In genomic region chr18:52716926-52717325, GRCh38 we compare ENCODE assay signal across 9 cellular contexts.
DNase-seq lines count a peak whose midpoint lies in the region; ATAC-seq and TF ChIP-seq lines count a peak whose summit lies in the region.
"Had no signal": no experiment of that assay in that cellular context is flagged by ENCODE, and none has a peak within 500 bp of the region (broad histone marks: within the 10 kb centered on the region; RNA-seq: fewer than 3 reads in every experiment).

No MANE protein-coding gene starts in this region.

- TF ChIP-seq CTCF in body of pancreas (IDR thresholded peaks at IDR 0.05) = peak in 4 of 7 experiments; percentile 12 to 49 (median 36)
- TF ChIP-seq CTCF in liver (IDR thresholded peaks at IDR 0.05; ENCODE audit: low read depth, low read length, missing input control) = peak; percentile 23

- H3K9me3 ChIP-seq in body of pancreas (no peaks in the 10 kb centered on the region), liver (ENCODE audit: control insufficient read depth in 4 of 4, low read length in 3 of 4) (no peaks in the 10 kb centered on the region), T-helper 17 cell (ENCODE audit: control insufficient read depth, low read length, poor library complexity, severe bottlenecking) (no peaks in the 10 kb centered on the region)

- POLR2A ChIA-PET in naive thymus-derived CD8-positive, alpha-beta T cell (lab: Charles Lee) = no interaction called here

- WGBS in body of pancreas, 2 donors = 31 to 55% methylated on average over 3 of the region's 3 CpGs
- 16% methylated on average over 3 of the region's 3 CpGs for WGBS in liver

- peaks cover 0 to 10% (median 0%) of the 10 kb centered on the region in 9 donors for H3K9me3 Mint-ChIP-seq in naive thymus-derived CD8-positive, alpha-beta T cell
- H3K9me3 Mint-ChIP-seq: activated naive CD8-positive, alpha-beta T cell treated with anti-CD3 and anti-CD28 coated beads for 36 hours had no signal

- no peaks in the 10 kb centered on the region for H3K4me1 Mint-ChIP-seq in T-helper 17 cell
- no peaks in the 10 kb centered on the region for H3K4me1 Mint-ChIP-seq in naive thymus-derived CD8-positive, alpha-beta T cell
- H3K4me1 Mint-ChIP-seq: activated naive CD8-positive, alpha-beta T cell treated with anti-CD3 and anti-CD28 coated beads for 36 hours had no signal

- intact Hi-C loops in body of pancreas (cut with DNase I) = no loop called here

- TF ChIP-seq RAD21 in liver (IDR thresholded peaks at IDR 0.05) = peak; percentile 62 to 73

- H3K9ac ChIP-seq in liver (ENCODE audit: low read depth in 1 of 2, low read length in 2 of 2) = no peak overlapping the region

- H3K36me3 Mint-ChIP-seq in T-helper 17 cell (ENCODE audit: low read depth) = no peaks in the 10 kb centered on the region
- H3K36me3 Mint-ChIP-seq in naive thymus-derived CD8-positive, alpha-beta T cell = no peaks in the 10 kb centered on the region
- H3K36me3 Mint-ChIP-seq: activated naive CD8-positive, alpha-beta T cell treated with anti-CD3 and anti-CD28 coated beads for 36 hours had no signal

- no peaks in the 10 kb centered on the region for H3K27me3 Mint-ChIP-seq in T-helper 17 cell
- peaks cover 0 to 6% (median 0%) of the 10 kb centered on the region in 5 donors for H3K27me3 Mint-ChIP-seq in naive thymus-derived CD8-positive, alpha-beta T cell
- H3K27me3 Mint-ChIP-seq: activated naive CD8-positive, alpha-beta T cell treated with anti-CD3 and anti-CD28 coated beads for 36 hours had no signal

- H3K4me3 Mint-ChIP-seq in T-helper 17 cell = no peak overlapping the region
- H3K4me3 Mint-ChIP-seq in naive thymus-derived CD8-positive, alpha-beta T cell = no peak overlapping the region
- H3K4me3 Mint-ChIP-seq: activated naive CD8-positive, alpha-beta T cell treated with anti-CD3 and anti-CD28 coated beads for 36 hours had no signal

- H3K27ac ChIP-seq in body of pancreas (no peak overlapping the region), liver (ENCODE audit: low read depth in 1 of 2, low read length in 2 of 2) (no peak overlapping the region)

- DNase-seq in A172 (ENCODE audit: low spot score) = peak; percentile 7
- DNase-seq in HT-29 (ENCODE audit: low spot score) = peak; percentile 31
- peak; percentile 17 to 57 (median 37) for DNase-seq in body of pancreas
- no peak for DNase-seq in T-helper 17 cell
- DNase-seq in ureter (ENCODE audit: low spot score) = no peak
- no peak for DNase-seq in naive thymus-derived CD8-positive, alpha-beta T cell
- no peak for DNase-seq in iPS-NIHi7 (ENCODE audit: extremely low spot score)
- DNase-seq: activated naive CD8-positive, alpha-beta T cell treated with anti-CD3 and anti-CD28 coated beads for 36 hours had no signal

- H3K27me3 ChIP-seq in body of pancreas = no peaks in the 10 kb centered on the region
- no peaks in the 10 kb centered on the region for H3K27me3 ChIP-seq in liver (ENCODE audit: control insufficient read depth in 4 of 4, insufficient read depth in 4 of 4, low read length in 3 of 4)

- no peak overlapping the region for H3K4me3 ChIP-seq in body of pancreas
- no peak overlapping the region for H3K4me3 ChIP-seq in liver (ENCODE audit: low read depth in 1 of 3, low read length in 3 of 3)

- H3K4me1 ChIP-seq in body of pancreas (no peaks in the 10 kb centered on the region), liver (ENCODE audit: control insufficient read depth in 4 of 4, insufficient read depth in 4 of 4, low read length in 3 of 4) (no peaks in the 10 kb centered on the region)

- no peak for TF ChIP-seq POLR2A in body of pancreas (IDR thresholded peaks at IDR 0.05)

- ATAC-seq in body of pancreas (no peak), T-helper 17 cell (no peak)
- no peak for ATAC-seq in naive thymus-derived CD8-positive, alpha-beta T cell

- H3K36me3 ChIP-seq in body of pancreas (replicated peaks in 1 of 2; ENCODE audit: insufficient read depth in 1 of 2, low read depth in 2 of 2) (no peaks in the 10 kb centered on the region), liver (ENCODE audit: control insufficient read depth in 4 of 4, insufficient read depth in 3 of 4, low read depth in 1 of 4, low read length in 3 of 4) (no peaks in the 10 kb centered on the region)

- no peak overlapping the region for H3K27ac Mint-ChIP-seq in T-helper 17 cell
- H3K27ac Mint-ChIP-seq in naive thymus-derived CD8-positive, alpha-beta T cell = no peak overlapping the region
- H3K27ac Mint-ChIP-seq: activated naive CD8-positive, alpha-beta T cell treated with anti-CD3 and anti-CD28 coated beads for 36 hours had no signal

TF ChIP-seq in liver, 16 proteins besides CTCF, POLR2A, EP300 and RAD21:
- no peak for TF ChIP-seq MAX (IDR thresholded peaks at IDR 0.05)
- no peak for TF ChIP-seq JUND (IDR thresholded peaks at IDR 0.05)
- no peak for TF ChIP-seq FOXA1 (IDR thresholded peaks at IDR 0.05)
- TF ChIP-seq FOXA2 (IDR thresholded peaks at IDR 0.05) = no peak
- TF ChIP-seq EGR1 (IDR thresholded peaks at IDR 0.05; ENCODE audit: low read depth in 2 of 2) = no peak
- no peak for TF ChIP-seq ATF3 (IDR thresholded peaks at IDR 0.05)
- TF ChIP-seq RXRA (IDR thresholded peaks at IDR 0.05) = no peak
- no peak for TF ChIP-seq HNF4A (conservative IDR thresholded peaks at IDR 0.05)
- no peak for TF ChIP-seq TAF1 (conservative IDR thresholded peaks at IDR 0.05)
- TF ChIP-seq ZBTB33 (IDR thresholded peaks at IDR 0.05) = no peak
- TF ChIP-seq REST (IDR thresholded peaks at IDR 0.05) = no peak

Comparison
In these comparisons a context has a peak if more than half of its experiments do, and no peak if none do; other contexts are left out.
1. DNase-seq: peak in A172 (single experiment), HT-29 (single experiment) and body of pancreas (4 of 4); none in T-helper 17 cell (0 of 3), ureter (single experiment), naive thymus-derived CD8-positive, alpha-beta T cell (0 of 10) and iPS-NIHi7 (single experiment).